In the genomic region with DNA sequence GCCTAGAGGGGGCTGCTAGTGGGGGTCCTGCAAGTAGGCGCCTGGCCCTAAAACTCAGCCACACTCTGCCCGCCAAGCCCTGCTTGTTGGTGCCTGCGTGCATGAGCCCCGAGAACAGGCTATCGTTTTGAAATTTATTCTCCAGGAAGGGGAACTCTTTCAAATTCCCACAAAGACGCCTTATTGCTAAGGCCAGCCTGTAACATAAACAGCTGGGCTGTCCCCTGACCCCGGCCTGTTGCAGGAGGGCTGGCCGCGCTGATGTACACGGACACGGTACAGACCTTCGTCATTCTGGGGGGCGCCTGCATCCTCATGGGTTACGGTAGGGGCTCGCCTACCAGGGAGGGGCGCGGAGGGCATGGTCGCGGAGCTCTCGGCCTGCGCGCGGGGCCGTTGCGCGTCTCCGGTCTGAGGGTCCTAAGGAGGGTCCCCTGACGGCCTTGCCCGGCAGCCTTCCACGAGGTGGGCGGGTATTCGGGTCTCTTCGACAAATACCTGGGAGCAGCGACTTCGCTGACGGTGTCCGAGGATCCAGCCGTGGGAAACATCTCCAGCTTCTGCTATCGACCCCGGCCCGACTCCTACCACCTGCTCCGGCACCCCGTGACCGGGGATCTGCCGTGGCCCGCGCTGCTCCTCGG, we compare ENCODE assay signal across 1 cellular context.
TF ChIP-seq lines count a peak whose summit lies in the region.

No MANE protein-coding gene starts in this region.

TF ChIP-seq in SK-N-SH treated with all-trans-retinoic acid at 6 μM for 48 hours, 23 proteins besides CTCF, POLR2A, EP300 and RAD21 (continued from another document):
- TF ChIP-seq, protein P1, sequence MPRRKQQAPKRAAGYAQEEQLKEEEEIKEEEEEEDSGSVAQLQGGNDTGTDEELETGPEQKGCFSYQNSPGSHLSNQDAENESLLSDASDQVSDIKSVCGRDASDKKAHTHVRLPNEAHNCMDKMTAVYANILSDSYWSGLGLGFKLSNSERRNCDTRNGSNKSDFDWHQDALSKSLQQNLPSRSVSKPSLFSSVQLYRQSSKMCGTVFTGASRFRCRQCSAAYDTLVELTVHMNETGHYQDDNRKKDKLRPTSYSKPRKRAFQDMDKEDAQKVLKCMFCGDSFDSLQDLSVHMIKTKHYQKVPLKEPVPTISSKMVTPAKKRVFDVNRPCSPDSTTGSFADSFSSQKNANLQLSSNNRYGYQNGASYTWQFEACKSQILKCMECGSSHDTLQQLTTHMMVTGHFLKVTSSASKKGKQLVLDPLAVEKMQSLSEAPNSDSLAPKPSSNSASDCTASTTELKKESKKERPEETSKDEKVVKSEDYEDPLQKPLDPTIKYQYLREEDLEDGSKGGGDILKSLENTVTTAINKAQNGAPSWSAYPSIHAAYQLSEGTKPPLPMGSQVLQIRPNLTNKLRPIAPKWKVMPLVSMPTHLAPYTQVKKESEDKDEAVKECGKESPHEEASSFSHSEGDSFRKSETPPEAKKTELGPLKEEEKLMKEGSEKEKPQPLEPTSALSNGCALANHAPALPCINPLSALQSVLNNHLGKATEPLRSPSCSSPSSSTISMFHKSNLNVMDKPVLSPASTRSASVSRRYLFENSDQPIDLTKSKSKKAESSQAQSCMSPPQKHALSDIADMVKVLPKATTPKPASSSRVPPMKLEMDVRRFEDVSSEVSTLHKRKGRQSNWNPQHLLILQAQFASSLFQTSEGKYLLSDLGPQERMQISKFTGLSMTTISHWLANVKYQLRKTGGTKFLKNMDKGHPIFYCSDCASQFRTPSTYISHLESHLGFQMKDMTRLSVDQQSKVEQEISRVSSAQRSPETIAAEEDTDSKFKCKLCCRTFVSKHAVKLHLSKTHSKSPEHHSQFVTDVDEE (CRISPR knock-in tag; IDR thresholded peaks at IDR 0.05) = no peak
- TF ChIP-seq ZNF70 (CRISPR knock-in tag; IDR thresholded peaks at IDR 0.05) = no peak
- no peak for TF ChIP-seq PPARA (CRISPR knock-in tag; IDR thresholded peaks at IDR 0.05; ENCODE audit: borderline replicate concordance)
- no peak for TF ChIP-seq TOX (CRISPR knock-in tag; IDR thresholded peaks at IDR 0.05; ENCODE audit: borderline replicate concordance)
- no peak for TF ChIP-seq RARB (CRISPR knock-in tag; IDR thresholded peaks at IDR 0.05)
- no peak for TF ChIP-seq ZC3H10 (CRISPR knock-in tag; IDR thresholded peaks at IDR 0.05)
